In the genomic region with DNA sequence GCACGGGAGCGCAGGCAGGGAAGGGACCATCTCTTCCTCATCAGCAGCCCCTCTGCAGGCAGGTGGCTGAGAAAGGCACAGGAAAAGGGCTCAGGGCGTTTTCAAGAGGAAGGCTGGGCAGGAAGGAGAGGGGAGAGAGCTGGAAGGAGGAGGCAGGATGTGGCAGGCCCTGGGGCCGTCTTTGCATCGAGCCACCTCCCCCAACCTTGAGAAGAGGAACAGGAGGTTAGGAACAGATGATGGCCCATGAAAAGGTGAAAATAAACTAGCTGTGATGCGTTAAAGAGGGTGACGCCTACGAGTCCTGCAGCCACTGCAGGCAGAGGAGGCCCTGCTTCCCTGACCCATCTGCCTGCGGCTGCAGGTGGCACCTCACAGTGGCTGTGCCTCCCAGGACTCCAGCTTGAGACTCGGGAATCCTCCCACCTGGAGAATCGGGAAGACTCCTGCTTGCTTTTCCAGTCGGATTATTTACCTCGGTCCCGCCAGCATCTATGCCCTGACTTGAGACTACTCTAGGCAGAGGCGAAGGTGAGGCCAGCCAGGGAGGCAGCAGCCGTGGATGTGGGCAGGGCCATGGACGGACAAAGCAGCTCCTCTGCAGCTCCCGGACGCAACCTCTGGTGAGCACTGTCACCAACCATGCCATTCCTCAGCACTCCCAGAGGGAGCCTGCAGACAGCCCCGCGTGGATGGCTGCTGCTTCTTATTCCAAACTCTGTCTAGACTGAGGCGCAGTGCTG, we compare ENCODE assay signal across 1 cellular context.
TF ChIP-seq lines count a peak whose summit lies in the region.

No MANE protein-coding gene starts in this region.

TF ChIP-seq in H1, 55 proteins besides CTCF, POLR2A, EP300 and RAD21 (continued from another document):
- TF ChIP-seq EZH2 (IDR thresholded peaks at IDR 0.05; ENCODE audit: low read depth, low read length, severe bottlenecking) (no peak), MAFK (IDR thresholded peaks at IDR 0.05; ENCODE audit: low read depth, low read length) (no peak), SUZ12 (IDR thresholded peaks at IDR 0.05; ENCODE audit: low read length) (no peak), RNF2 (IDR thresholded peaks at IDR 0.05; ENCODE audit: borderline replicate concordance, low read depth, low read length, missing control alignments, poor library complexity, severe bottlenecking) (no peak), TCF12 (IDR thresholded peaks at IDR 0.05; ENCODE audit: low read depth, low read length) (no peak), SP4 (IDR thresholded peaks at IDR 0.05; ENCODE audit: low read length) (no peak), SIX5 (IDR thresholded peaks at IDR 0.05; ENCODE audit: low read depth, low read length) (no peak)
TF ChIP-seq in H1: peak in this region for 0.
